1 cellular context compared by ENCODE assay signal in the genomic region with DNA sequence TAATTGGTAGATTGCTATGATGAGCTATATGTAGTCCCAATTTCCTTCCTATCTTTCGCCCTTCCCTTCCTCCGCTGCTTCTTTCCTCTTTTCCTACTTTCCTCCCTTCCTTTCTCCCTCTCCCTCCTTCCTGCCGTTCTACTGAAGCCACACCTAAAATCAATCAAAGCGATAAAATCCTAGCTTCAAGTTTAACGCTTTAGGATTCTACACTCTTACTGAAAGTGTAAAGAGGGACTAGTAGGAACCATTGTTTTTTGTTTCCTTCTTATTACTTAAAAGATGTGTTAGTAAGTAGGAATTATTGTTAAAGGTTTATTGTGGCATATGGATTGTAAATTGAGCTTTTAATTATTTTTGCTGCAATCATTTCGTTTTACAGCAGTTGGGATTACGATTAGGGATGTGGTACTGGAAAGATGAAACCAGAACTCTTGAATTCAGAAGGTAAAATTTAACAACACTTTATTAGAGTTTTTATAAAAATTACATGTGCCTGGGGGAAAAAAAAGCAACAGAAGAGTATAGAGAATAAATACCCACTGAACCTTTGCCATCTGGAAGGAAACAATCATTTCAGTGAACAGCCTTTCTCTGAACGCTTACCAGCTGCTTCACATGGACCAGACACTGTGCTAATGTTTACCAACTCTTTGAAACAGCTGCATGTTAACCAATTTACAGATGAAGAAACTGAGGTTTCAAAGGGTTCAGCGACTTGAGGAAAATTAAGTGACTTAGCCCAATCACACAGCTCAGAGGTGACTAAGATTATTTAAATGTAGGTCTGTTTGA.
TF ChIP-seq lines count a peak whose summit lies in the region.

No MANE protein-coding gene starts in this region.

TF ChIP-seq in H1, 55 proteins besides CTCF, POLR2A, EP300 and RAD21:
- TF ChIP-seq BRCA1 (IDR thresholded peaks at IDR 0.05; ENCODE audit: low read depth, low read length) (no peak), ZNF274 (IDR thresholded peaks at IDR 0.05; ENCODE audit: borderline replicate concordance, extremely low read depth, low read length) (no peak)
TF ChIP-seq in H1: peak in this region for 0.
